In genomic region chr2:88843061-88843460, GRCh38 we compare ENCODE assay signal across 20 cellular contexts.
DNase-seq lines count a peak whose midpoint lies in the region; ATAC-seq and TF ChIP-seq lines count a peak whose summit lies in the region.
"Had no signal": no experiment of that assay in that cellular context is flagged by ENCODE, and none has a peak within 500 bp of the region (broad histone marks: within the 10 kb centered on the region; RNA-seq: fewer than 3 reads in every experiment).

No MANE protein-coding gene starts in this region.

- no peak overlapping the region for H2AFZ ChIP-seq in Karpas-422 (ENCODE audit: low read length)

- no peaks in the 10 kb centered on the region for H3K27me3 ChIP-seq in Karpas-422 (ENCODE audit: low read length)
- H3K27me3 ChIP-seq: BE2C, SJCRH30 had no signal

- no peaks in the 10 kb centered on the region for H3K36me3 ChIP-seq in Karpas-422 (ENCODE audit: insufficient read depth, low read length)
- H3K36me3 ChIP-seq: BE2C, SJCRH30 had no signal

- TF ChIP-seq CTCF in osteocyte (IDR thresholded peaks at IDR 0.05): no peak

- H4K20me1 ChIP-seq in Karpas-422 (ENCODE audit: insufficient read depth, low read depth, low read length): no peaks in the 10 kb centered on the region

- DNase-seq in stimulated activated naive CD8-positive, alpha-beta T cell treated with anti-CD3 and anti-CD28 coated beads, Interleukin-15, Interleukin-2, amounts not matched to agents 100 U/mL and 50 U/mL, for 24 hours: no peak
- DNase-seq in Karpas-422 (peak; percentile 80), memory B cell (ENCODE audit: low spot score in 2 of 2) (no peak), osteocyte (ENCODE audit: extremely low spot score, unreplicated experiment) (no peak), GM19238 (ENCODE audit: insufficient read length, low spot score) (no peak)
- DNase-seq in activated CD4-positive, alpha-beta T cell treated with anti-CD3 and anti-CD28 coated beads, Interleukin-2, amount 50 U/mL, for 1 hour: no peak
- DNase-seq in activated naive CD4-positive, alpha-beta T cell treated with anti-CD3 and anti-CD28 coated beads, Interleukin-2, amount 10 ng/mL, durations not matched to agents 7 days and 5 days: no peak
- DNase-seq: 8988T; BE2C; Calu3; CD4-positive, alpha-beta memory T cell; EL; NCI-H1105 treated with DMSO at 0.1 percent for 48 hours; NCI-H1694; NCI-H2081 treated with DMSO at 0.1 percent for 48 hours; NCI-H446 treated with DMSO at 0.1 percent for 48 hours; NCI-H69; SJCRH30 had no signal

- no peaks in the 10 kb centered on the region for H3K36me3 Mint-ChIP-seq in stimulated activated naive CD8-positive, alpha-beta T cell treated with anti-CD3 and anti-CD28 coated beads, Interleukin-15, Interleukin-2, amounts not matched to agents 100 ng/mL and 50 ng/mL, for 24 hours (ENCODE audit: low read depth)
- H3K36me3 Mint-ChIP-seq in memory B cell (peaks cover 7% of the 10 kb centered on the region), osteocyte (ENCODE audit: unreplicated experiment) (no peaks in the 10 kb centered on the region)
- H3K36me3 Mint-ChIP-seq in activated naive CD4-positive, alpha-beta T cell treated with anti-CD3 and anti-CD28 coated beads, Interleukin-2, amount 10 ng/mL, durations not matched to agents 7 days and 5 days: no peaks in the 10 kb centered on the region
- H3K36me3 Mint-ChIP-seq: CD4-positive, alpha-beta memory T cell had no signal

- peak overlapping the region; percentile 63 for H3K27ac Mint-ChIP-seq in stimulated activated naive CD8-positive, alpha-beta T cell treated with anti-CD3 and anti-CD28 coated beads, Interleukin-15, Interleukin-2, amounts not matched to agents 100 ng/mL and 50 ng/mL, for 24 hours
- H3K27ac Mint-ChIP-seq in memory B cell (peak overlapping the region; percentile 99), osteocyte (ENCODE audit: unreplicated experiment) (no peak overlapping the region)
- H3K27ac Mint-ChIP-seq in activated naive CD4-positive, alpha-beta T cell treated with anti-CD3 and anti-CD28 coated beads, Interleukin-2, amount 10 ng/mL, durations not matched to agents 7 days and 5 days: no peak overlapping the region
- H3K27ac Mint-ChIP-seq: CD4-positive, alpha-beta memory T cell had no signal

- H3K9me3 ChIP-seq in Karpas-422 (ENCODE audit: low read length): no peaks in the 10 kb centered on the region
- H3K9me3 ChIP-seq: BE2C, SJCRH30 had no signal

- no peak overlapping the region for H3K4me3 Mint-ChIP-seq in stimulated activated naive CD8-positive, alpha-beta T cell treated with anti-CD3 and anti-CD28 coated beads, Interleukin-15, Interleukin-2, amounts not matched to agents 100 ng/mL and 50 ng/mL, for 24 hours
- H3K4me3 Mint-ChIP-seq in memory B cell (no peak overlapping the region), osteocyte (ENCODE audit: unreplicated experiment) (no peak overlapping the region)
- no peak overlapping the region for H3K4me3 Mint-ChIP-seq in activated naive CD4-positive, alpha-beta T cell treated with anti-CD3 and anti-CD28 coated beads, Interleukin-2, amount 10 ng/mL, durations not matched to agents 7 days and 5 days
- H3K4me3 Mint-ChIP-seq: CD4-positive, alpha-beta memory T cell had no signal

- H3K9me3 Mint-ChIP-seq in stimulated activated naive CD8-positive, alpha-beta T cell treated with anti-CD3 and anti-CD28 coated beads, Interleukin-15, Interleukin-2, amounts not matched to agents 100 ng/mL and 50 ng/mL, for 24 hours: no peaks in the 10 kb centered on the region
- H3K9me3 Mint-ChIP-seq in memory B cell: no peaks in the 10 kb centered on the region
- H3K9me3 Mint-ChIP-seq in osteocyte (ENCODE audit: unreplicated experiment): no peaks in the 10 kb centered on the region
- no peaks in the 10 kb centered on the region for H3K9me3 Mint-ChIP-seq in activated naive CD4-positive, alpha-beta T cell treated with anti-CD3 and anti-CD28 coated beads, Interleukin-2, amount 10 ng/mL, durations not matched to agents 7 days and 5 days
- H3K9me3 Mint-ChIP-seq: CD4-positive, alpha-beta memory T cell had no signal

- H3K79me2 ChIP-seq in Karpas-422 (ENCODE audit: low read length): peaks cover 24% of the 10 kb centered on the region

- H3K4me1 Mint-ChIP-seq in stimulated activated naive CD8-positive, alpha-beta T cell treated with anti-CD3 and anti-CD28 coated beads, Interleukin-15, Interleukin-2, amounts not matched to agents 100 ng/mL and 50 ng/mL, for 24 hours (ENCODE audit: low read depth): peaks cover 6% of the 10 kb centered on the region
- H3K4me1 Mint-ChIP-seq in memory B cell (peaks cover 59% of the 10 kb centered on the region), osteocyte (ENCODE audit: unreplicated experiment) (no peaks in the 10 kb centered on the region)
- no peaks in the 10 kb centered on the region for H3K4me1 Mint-ChIP-seq in activated naive CD4-positive, alpha-beta T cell treated with anti-CD3 and anti-CD28 coated beads, Interleukin-2, amount 10 ng/mL, durations not matched to agents 7 days and 5 days
- H3K4me1 Mint-ChIP-seq: CD4-positive, alpha-beta memory T cell had no signal

- CTCF ChIA-PET in activated naive CD4-positive, alpha-beta T cell treated with anti-CD3 and anti-CD28 coated beads, Interleukin-2, amount 10 ng/mL, durations not matched to agents 7 days and 5 days (lab: Charles Lee): no interaction called here

- H3K9me2 ChIP-seq in Karpas-422 (replicated peaks; ENCODE audit: insufficient read depth, low read length): no peaks in the 10 kb centered on the region

- H3K4me1 ChIP-seq in Karpas-422 (ENCODE audit: low read length): peaks cover 99% of the 10 kb centered on the region
- H3K4me1 ChIP-seq: BE2C, SJCRH30 had no signal

- no peaks in the 10 kb centered on the region for H3K27me3 Mint-ChIP-seq in stimulated activated naive CD8-positive, alpha-beta T cell treated with anti-CD3 and anti-CD28 coated beads, Interleukin-15, Interleukin-2, amounts not matched to agents 100 ng/mL and 50 ng/mL, for 24 hours
- H3K27me3 Mint-ChIP-seq in memory B cell (no peaks in the 10 kb centered on the region), osteocyte (ENCODE audit: unreplicated experiment) (no peaks in the 10 kb centered on the region)
- H3K27me3 Mint-ChIP-seq in activated naive CD4-positive, alpha-beta T cell treated with anti-CD3 and anti-CD28 coated beads, Interleukin-2, amount 10 ng/mL, durations not matched to agents 7 days and 5 days: peaks cover 28% of the 10 kb centered on the region

- ATAC-seq in stimulated activated naive CD8-positive, alpha-beta T cell treated with anti-CD3 and anti-CD28 coated beads, Interleukin-15, Interleukin-2, amounts not matched to agents 100 U/mL and 50 U/mL, for 24 hours: no peak
- no peak for ATAC-seq in memory B cell (ENCODE audit: low read depth)
- ATAC-seq: K562 had no signal

- H3K9ac ChIP-seq in Karpas-422 (ENCODE audit: low read length): peak overlapping the region; percentile 76

- H3K4me3 ChIP-seq in Karpas-422 (ENCODE audit: low read length): peak overlapping the region; percentile 49
- H3K4me3 ChIP-seq: K562, SJCRH30 had no signal

- peak overlapping the region; percentile 100 for H3K27ac ChIP-seq in Karpas-422 (ENCODE audit: low read length)
- H3K27ac ChIP-seq: SJCRH30 had no signal

- H3K4me2 ChIP-seq in Karpas-422 (ENCODE audit: low read depth, low read length, poor library complexity, severe bottlenecking): peak overlapping the region; percentile 81

Comparison
In these comparisons a context has a peak if more than half of its experiments do, and no peak if none do; other contexts are left out.
1. H3K27ac Mint-ChIP-seq: peak in stimulated activated naive CD8-positive, alpha-beta T cell treated with anti-CD3 and anti-CD28 coated beads, Interleukin-15, Interleukin-2, amounts not matched to agents 100 ng/mL and 50 ng/mL, for 24 hours (single experiment) and memory B cell (single experiment); none in osteocyte (single experiment) and activated naive CD4-positive, alpha-beta T cell treated with anti-CD3 and anti-CD28 coated beads, Interleukin-2, amount 10 ng/mL, durations not matched to agents 7 days and 5 days (single experiment).